20 cellular contexts compared by ENCODE assay signal in the genomic region with DNA sequence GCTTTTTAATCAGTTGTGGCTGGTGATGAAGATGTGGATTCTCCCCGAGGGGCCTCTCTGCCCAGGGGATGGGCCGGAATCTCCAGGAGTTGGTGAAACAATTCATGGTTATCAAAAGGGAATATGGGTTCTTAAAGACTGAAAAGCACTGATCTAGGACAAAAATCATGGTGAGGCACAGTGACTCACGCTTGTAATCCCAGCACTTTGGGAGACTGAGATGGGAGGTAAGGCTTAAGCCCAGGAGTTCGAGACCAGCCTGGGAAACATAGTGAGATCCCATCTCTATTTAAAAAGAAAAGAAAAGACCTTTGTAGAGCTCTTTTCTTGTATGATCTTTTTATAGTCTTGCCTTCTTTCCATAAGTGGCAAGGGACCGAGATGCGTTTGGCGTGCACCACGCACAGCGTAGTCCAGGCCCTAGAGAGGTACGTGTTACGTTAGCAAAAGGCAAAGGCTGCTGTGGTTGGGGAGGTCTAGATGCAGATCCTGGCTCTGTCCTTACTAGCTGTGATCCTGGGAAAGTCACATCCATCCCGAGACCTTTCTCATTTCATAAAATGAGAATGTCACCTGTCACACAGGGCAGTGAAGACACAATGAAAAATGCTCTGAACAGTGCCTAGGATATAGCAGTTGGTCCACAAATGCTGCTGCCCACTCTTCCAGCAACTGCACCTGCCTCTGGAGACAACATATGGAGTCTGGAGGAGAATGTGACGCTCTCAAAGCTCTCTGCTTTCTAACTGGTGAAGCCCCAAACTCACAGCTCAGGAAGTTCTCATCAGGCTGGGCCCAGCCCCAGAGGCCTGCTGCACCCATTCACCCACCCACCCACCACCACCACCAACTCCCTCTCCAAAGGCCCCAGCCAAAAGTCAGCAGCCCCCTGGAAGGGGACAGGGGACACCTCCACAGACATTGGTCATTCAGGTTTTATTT. TPM values are rescaled to one million over a fixed set of nuclear protein-coding genes. Genes with fewer than 3 reads are reported as not detected.
DNase-seq lines count a peak whose midpoint lies in the region; ATAC-seq, FAIRE-seq and TF ChIP-seq lines count a peak whose summit lies in the region.
"Had no signal": no experiment of that assay in that cellular context is flagged by ENCODE, and none has a peak within 500 bp of the region (broad histone marks: within the 10 kb centered on the region; RNA-seq: fewer than 3 reads in every experiment).

No MANE protein-coding gene starts in this region.

- no peak for TF ChIP-seq EP300 in K562 (IDR thresholded peaks at IDR 0.05; ENCODE audit: low read length)

- in situ Hi-C loops in K562 (cut with MboI), result no loop called here

- H3K4me1 Mint-ChIP-seq in CD4-positive, CD25-positive, alpha-beta regulatory T cell, result peaks cover 0 to 6% (median 5%) of the 10 kb centered on the region in 4 donors
- H3K4me1 Mint-ChIP-seq in nephron, result peaks cover 44% of the 10 kb centered on the region

- H3K4me3 Mint-ChIP-seq in CD4-positive, CD25-positive, alpha-beta regulatory T cell, result no peak overlapping the region
- peak overlapping the region in 1 of 3 experiments; percentile 22 for H3K4me3 Mint-ChIP-seq in nephron
- H3K4me3 Mint-ChIP-seq: GM23338 had no signal

- H3K79me2 ChIP-seq in K562 (ENCODE audit: control insufficient read depth, insufficient read depth, low read length), result no peaks in the 10 kb centered on the region

- H4K20me1 ChIP-seq in K562 (replicated peaks; ENCODE audit: control insufficient read depth, insufficient read depth, low read length), result peaks cover 26% of the 10 kb centered on the region

- no peaks in the 10 kb centered on the region for H3K27me3 ChIP-seq in CD4-positive, CD25-positive, alpha-beta regulatory T cell (ENCODE audit: control insufficient read depth, insufficient read depth, low read length)
- H3K27me3 ChIP-seq in K562 (ENCODE audit: control insufficient read depth in 2 of 2, insufficient read depth in 2 of 2, low read length in 2 of 2), result peaks cover 13 to 38% of the 10 kb centered on the region in 2 experiments
- H3K27me3 ChIP-seq in SJCRH30, result no peaks in the 10 kb centered on the region
- H3K27me3 ChIP-seq: ovary, thyroid gland had no signal

- no peaks in the 10 kb centered on the region for H3K4me1 ChIP-seq in CD4-positive, CD25-positive, alpha-beta regulatory T cell (ENCODE audit: control insufficient read depth, insufficient read depth, low read length, poor library complexity, severe bottlenecking)
- H3K4me1 ChIP-seq in K562 (replicated peaks in 1 of 2; ENCODE audit: control insufficient read depth in 2 of 2, insufficient read depth in 2 of 2, low read length in 2 of 2) (peaks cover 0 to 18% of the 10 kb centered on the region in 2 experiments; a peak in 1 of 5 replicates), SJCRH30 (peaks cover 14% of the 10 kb centered on the region; the same call in 1 of the 2 replicates)
- H3K4me1 ChIP-seq: Caco-2, thyroid gland had no signal

- H3K36me3 Mint-ChIP-seq in CD4-positive, CD25-positive, alpha-beta regulatory T cell, result peaks cover 31% of the 10 kb centered on the region
- no peaks in the 10 kb centered on the region for H3K36me3 Mint-ChIP-seq in nephron (ENCODE audit: low read depth)

- no TSS peak for BruUV-seq in K562 (replicated peaks; lab: Mats Ljungman, UMichigan)

- H3K27me3 Mint-ChIP-seq in CD4-positive, CD25-positive, alpha-beta regulatory T cell, result no peaks in the 10 kb centered on the region
- peaks cover 4% of the 10 kb centered on the region for H3K27me3 Mint-ChIP-seq in nephron (ENCODE audit: low read depth)

- POLR2A ChIA-PET in K562 (lab: Yijun Ruan, JAX), result interaction anchor here (0.7 to 1.0 kb wide), 2 partner anchors 8 to 430 kb away, joined by 3 to 4 read pairs; partner anchors contain the start of gene LAD1

- H3K9me1 ChIP-seq in K562 (ENCODE audit: control insufficient read depth, insufficient read depth, low read length), result no peaks in the 10 kb centered on the region

- TF ChIP-seq POLR2A in K562 (conservative IDR thresholded peaks at IDR 0.05), result no peak

- no peak overlapping the region for H2AFZ ChIP-seq in K562 (ENCODE audit: low read depth, low read length)
- H2AFZ ChIP-seq: GM23338 had no signal

- H3K4me3 ChIP-seq in CD4-positive, CD25-positive, alpha-beta regulatory T cell (ENCODE audit: low read depth, low read length), result no peak overlapping the region
- no peak overlapping the region for H3K4me3 ChIP-seq in K562
- H3K4me3 ChIP-seq in SJCRH30, result no peak overlapping the region
- H3K4me3 ChIP-seq: GM23338, ovary, thyroid gland had no signal

- TF ChIP-seq CTCF in K562 (IDR thresholded peaks at IDR 0.05 in 2 of 3, conservative IDR thresholded peaks at IDR 0.05 in 1 of 3; ENCODE audit: insufficient read depth in 2 of 3, low read depth in 1 of 3, low read length in 3 of 3) (no peak), nephron (IDR thresholded peaks at IDR 0.05; ENCODE audit: unreplicated experiment in 3 of 3) (no peak)

- DNase-seq in CD4-positive, CD25-positive, alpha-beta regulatory T cell, result no peak
- DNase-seq in HT1080 (ENCODE audit: low read depth) (peak; percentile 67), K562 (ENCODE audit: extremely low read depth in 1 of 4, low spot score in 3 of 4) (no peak), T1000 (lab: John Stamatoyannopoulos, UW) (no peak), NCI-H146 (lab: John Stamatoyannopoulos, UW) (no peak), SJCRH30 (no peak)
- DNase-seq: activated CD8-positive, alpha-beta memory T cell treated with anti-CD3 and anti-CD28 coated beads, Interleukin-2, amount 50 U/mL, for 4 hours; activated gamma-delta T cell treated with Interleukin-2 at 50 U/mL for 16 hours; Caco-2; head of caudate nucleus; NCI-H1694 treated with DMSO at 0.1 percent for 48 hours; NCI-H345; ovary; RPMI8226; stimulated activated naive CD4-positive, alpha-beta T cell; thyroid gland had no signal

- H3K36me3 ChIP-seq in CD4-positive, CD25-positive, alpha-beta regulatory T cell (ENCODE audit: control insufficient read depth, insufficient read depth, low read length), result peaks cover 33% of the 10 kb centered on the region
- H3K36me3 ChIP-seq in K562 (ENCODE audit: control insufficient read depth, insufficient read depth, low read length) (no peaks in the 10 kb centered on the region), SJCRH30 (no peaks in the 10 kb centered on the region)
- H3K36me3 ChIP-seq: ovary, thyroid gland had no signal

- no peak for TF ChIP-seq RAD21 in K562 (CRISPR knock-in tag; conservative IDR thresholded peaks at IDR 0.05 in 1 of 2, IDR thresholded peaks at IDR 0.05 in 1 of 2)

- H3K9ac ChIP-seq in K562 (ENCODE audit: insufficient read depth in 1 of 2, low read depth in 2 of 2, low read length in 2 of 2), result peak overlapping the region in 1 of 2 experiments; percentile 48; a peak in 1 of 4 replicates

- intact Hi-C loops in K562 (cut with micrococcal nuclease), result no loop called here

- H3K27ac ChIP-seq in CD4-positive, CD25-positive, alpha-beta regulatory T cell (ENCODE audit: insufficient read depth, low read length, poor library complexity, severe bottlenecking), result no peak overlapping the region
- H3K27ac ChIP-seq in K562 (ENCODE audit: extremely low read depth, low read depth, low read length), result no peak overlapping the region
- H3K27ac ChIP-seq in SJCRH30, result no peak overlapping the region
- H3K27ac ChIP-seq: ovary, thyroid gland had no signal

- H3K27ac Mint-ChIP-seq in CD4-positive, CD25-positive, alpha-beta regulatory T cell, result peak overlapping the region; percentile 25 to 89 (median 54)
- peak overlapping the region in 2 of 3 experiments; percentile 10 to 37 for H3K27ac Mint-ChIP-seq in nephron
- H3K27ac Mint-ChIP-seq: GM23338 had no signal

- CTCF ChIA-PET in K562 (lab: Yijun Ruan, JAX; ENCODE audit: low intra/inter-chr PET ratio), result interaction anchor here (1.3 kb wide), 1 partner anchor 74 kb away, joined by 4 read pairs; no protein-coding TSS in a partner anchor

- no peaks in the 10 kb centered on the region for H3K9me3 ChIP-seq in CD4-positive, CD25-positive, alpha-beta regulatory T cell (ENCODE audit: control insufficient read depth in 2 of 2, low read length in 2 of 2)
- no peaks in the 10 kb centered on the region for H3K9me3 ChIP-seq in K562 (replicated peaks; ENCODE audit: control insufficient read depth, insufficient read depth, low read depth, low read length)
- no peaks in the 10 kb centered on the region for H3K9me3 ChIP-seq in SJCRH30 (replicated peaks)
- H3K9me3 ChIP-seq: Caco-2, ovary, thyroid gland had no signal

- H3K4me2 ChIP-seq in K562 (ENCODE audit: insufficient read depth, low read length), result no peak overlapping the region
- H3K4me2 ChIP-seq: GM23338 had no signal

- ATAC-seq in CD4-positive, CD25-positive, alpha-beta regulatory T cell (ENCODE audit: low read depth in 2 of 2), result no peak
- no peak for ATAC-seq in K562
- ATAC-seq in GM18520 (IDR thresholded peaks at IDR 0.05; ENCODE audit: unreplicated experiment), result no peak
- ATAC-seq: GM23338, sciatic nerve had no signal

- no peaks in the 10 kb centered on the region for H3K9me3 Mint-ChIP-seq in CD4-positive, CD25-positive, alpha-beta regulatory T cell
- H3K9me3 Mint-ChIP-seq in nephron, result no peaks in the 10 kb centered on the region
- H3K9me3 Mint-ChIP-seq: GM23338 had no signal

- no peak for FAIRE-seq in K562 (lab: Jason Lieb, UNC)

- 18% methylated on average over 13 of the region's 13 CpGs for WGBS in K562 (ENCODE audit: insufficient coverage, low coverage, missing lambda C conversion rate)

RNA-seq across cellular contexts. Expression of gene KIF21B, which starts 54.8 kb away (rescaled TPM):
- total RNA-seq in CD4-positive, CD25-positive, alpha-beta regulatory T cell, result 96.9 TPM
- polyA plus RNA-seq in CD4-positive, CD25-positive, alpha-beta regulatory T cell, result 1 to 10 TPM; 2.3 to 3.5 (median 3.0) TPM
- 4.7 and 5.2 TPM in 2 replicates for total RNA-seq in HT1080 (2014; rRNA removed; shearing (Covaris generic))
- 7.9 and 8.9 TPM in 2 replicates for polyA plus RNA-seq in HT1080 (2015; cell fraction: cytosol; rRNA removed)
- polyA plus RNA-seq in HT1080 (2015; cell fraction: nucleus; rRNA removed), result 14.3 and 15.3 TPM in 2 replicates
- 31.5 and 80.0 TPM in 2 replicates for total RNA-seq in K562 (2011; cell fraction: chromatin; rRNA removed; ENCODE audit: low replicate concordance)
- 28.8 and 39.0 TPM in 2 replicates for total RNA-seq in K562 (2011; cell fraction: nucleolus; rRNA removed)
- total RNA-seq in K562 (2011; cell fraction: nucleoplasm; rRNA removed), result 28.9 and 35.9 TPM in 2 replicates
- total RNA-seq in K562 (2014; rRNA removed) (5.9 and 8.4 TPM in 2 replicates), K562 (2014; rRNA removed; fragmentation: Illumina TruSeq; extraction: Trizol) (2.8 and 3.3 TPM in 2 replicates), K562 (2015; rRNA removed; fragmentation: Illumina TruSeq; extraction: Trizol) (3.1 and 3.3 TPM in 2 replicates), K562 (2021) (11.5 and 13.4 TPM in 2 replicates)
- polyA plus RNA-seq in K562 (2011; rRNA removed) (7.8 and 15.2 TPM in 2 replicates), K562 (2014; fragmentation: Illumina TruSeq; extraction: Trizol) (7.3 and 9.6 TPM in 2 replicates), K562 (2014; fragmentation: Nextera tagmentation; extraction: Ambion mirVana) (under 1 TPM; 0.46 to 0.48 TPM), K562 (2014; rRNA removed) (6.3 and 7.5 TPM in 2 replicates)
- polyA plus RNA-seq in K562 (2011; cell fraction: cytosol; rRNA removed), result 12.7 and 14.0 TPM in 2 replicates
- 44.2 and 45.1 TPM in 2 replicates for polyA plus RNA-seq in K562 (2011; cell fraction: nucleus; rRNA removed)
- polyA plus RNA-seq in K562 (2012), result 7.8 and 10.5 TPM in 2 replicates
- 13.9 and 15.1 TPM in 2 replicates for polyA minus RNA-seq in K562 (2011; rRNA and poly(A)+ RNA removed)
- 11.5 and 22.6 TPM in 2 replicates for polyA minus RNA-seq in K562 (2011; cell fraction: cytosol; rRNA and poly(A)+ RNA removed)
- 22.5 and 38.5 TPM in 2 replicates for polyA minus RNA-seq in K562 (2011; cell fraction: nucleus; rRNA and poly(A)+ RNA removed)
- 0.61 and 0.66 TPM in 2 replicates for total RNA-seq in SJCRH30 (2014; rRNA removed; shearing (Covaris generic))
